9 cellular contexts compared by ENCODE assay signal in the genomic region with DNA sequence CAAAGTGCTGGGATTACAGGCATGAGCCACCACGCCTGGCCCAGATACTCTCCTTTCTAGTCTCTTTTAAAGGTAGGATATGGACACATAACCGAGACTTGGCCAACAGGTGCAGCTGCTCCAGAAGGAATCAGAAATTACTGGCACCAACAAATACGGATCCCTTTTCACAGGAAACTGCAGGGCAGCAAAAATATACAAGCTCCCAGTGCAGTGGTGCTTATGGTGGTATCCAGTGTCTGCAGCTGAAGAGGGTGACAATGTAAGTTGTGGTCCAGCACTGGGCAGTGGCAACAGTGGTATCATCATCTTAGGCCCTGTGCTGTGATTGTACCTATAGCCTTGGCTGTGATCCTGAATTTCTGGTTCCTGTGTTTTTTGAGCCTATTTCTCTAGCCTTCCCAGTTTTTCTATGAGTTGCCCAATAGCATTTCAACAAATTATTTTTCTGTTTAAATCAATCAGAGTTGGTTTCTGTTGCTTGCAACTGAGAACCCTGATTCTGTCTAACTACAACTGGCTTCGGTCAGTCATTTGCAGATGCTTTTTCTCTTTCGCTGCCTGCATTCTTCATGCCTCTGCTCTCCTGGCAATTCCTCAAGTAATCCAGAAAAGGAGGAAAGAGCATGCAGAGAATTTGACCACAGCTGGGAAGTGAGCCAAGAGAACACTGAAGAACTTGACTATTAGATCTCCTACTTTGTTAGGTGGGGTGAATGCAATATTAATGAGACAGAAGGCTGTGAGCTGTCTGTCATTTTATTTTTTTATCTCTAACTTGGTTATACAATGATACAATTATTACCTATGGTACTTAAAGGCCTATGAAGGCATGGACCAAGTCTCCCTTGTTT. TPM values are rescaled to one million over a fixed set of nuclear protein-coding genes. Genes with fewer than 3 reads are reported as not detected.
DNase-seq lines count a peak whose midpoint lies in the region; ATAC-seq and TF ChIP-seq lines count a peak whose summit lies in the region.
"Had no signal": no experiment of that assay in that cellular context is flagged by ENCODE, and none has a peak within 500 bp of the region (broad histone marks: within the 10 kb centered on the region; RNA-seq: fewer than 3 reads in every experiment).

No MANE protein-coding gene starts in this region.

- no peaks in the 10 kb centered on the region for H3K27me3 ChIP-seq in right atrium auricular region
- no peaks in the 10 kb centered on the region for H3K27me3 ChIP-seq in upper lobe of right lung

- ATAC-seq in Right ventricle myocardium inferior (peak; percentile 40), WTC11 (no peak), upper lobe of right lung (peak; percentile 39), HG03469 (IDR thresholded peaks at IDR 0.05; ENCODE audit: unreplicated experiment) (no peak)

- H3K4me3 Mint-ChIP-seq in WTC11: no peak overlapping the region

- H3K4me3 ChIP-seq in right atrium auricular region: no peak overlapping the region
- H3K4me3 ChIP-seq in upper lobe of right lung: no peak overlapping the region

- H3K4me1 ChIP-seq in right atrium auricular region: peaks cover 0 to 63% of the 10 kb centered on the region in 2 donors
- peaks cover 58% of the 10 kb centered on the region for H3K4me1 ChIP-seq in upper lobe of right lung

- H3K9me3 ChIP-seq in right atrium auricular region: no peaks in the 10 kb centered on the region
- no peaks in the 10 kb centered on the region for H3K9me3 ChIP-seq in upper lobe of right lung

- H3K27ac Mint-ChIP-seq in WTC11: peak overlapping the region; percentile 54; the same call in 1 of the 2 replicates

- H3K27ac ChIP-seq in right atrium auricular region: peak overlapping the region in 1 of 2 donors; percentile 8
- no peak overlapping the region for H3K27ac ChIP-seq in upper lobe of right lung

- TF ChIP-seq CTCF in right atrium auricular region (IDR thresholded peaks at IDR 0.05): no peak
- TF ChIP-seq CTCF in WTC11 (IDR thresholded peaks at IDR 0.05): no peak
- no peak for TF ChIP-seq CTCF in upper lobe of right lung (IDR thresholded peaks at IDR 0.05)
- TF ChIP-seq CTCF in GM20000 (IDR thresholded peaks at IDR 0.05; ENCODE audit: extremely low read depth, missing control alignments): no peak

- peaks cover 7% of the 10 kb centered on the region for H3K27me3 Mint-ChIP-seq in WTC11 (ENCODE audit: low read depth)

- H3K4me1 Mint-ChIP-seq in WTC11: peaks cover 52% of the 10 kb centered on the region

- H3K36me3 ChIP-seq in right atrium auricular region (no peaks in the 10 kb centered on the region), upper lobe of right lung (no peaks in the 10 kb centered on the region)

- POLR2A ChIA-PET in WTC11 (lab: Charles Lee): interaction anchor here (0.6 kb wide), 1 partner anchor 93 kb away, joined by 5 read pairs; no protein-coding TSS in a partner anchor

- H3K9me3 Mint-ChIP-seq in WTC11: no peaks in the 10 kb centered on the region

- CTCF ChIA-PET in WTC11 (lab: Charles Lee): no interaction called here

- intact Hi-C loops in Right ventricle myocardium inferior (cut with DNase I) (loop anchor here (5.0 kb wide), 1 partner anchor 36 kb away; no protein-coding TSS in a partner anchor), upper lobe of right lung (cut with DNase I) (no loop called here)

- no peaks in the 10 kb centered on the region for H3K36me3 Mint-ChIP-seq in WTC11

- DNase-seq in Right ventricle myocardium inferior (ENCODE audit: missing footprints): no peak
- no peak for DNase-seq in right atrium auricular region (ENCODE audit: low spot score)
- DNase-seq in WTC11 (ENCODE audit: low spot score): no peak
- peak; percentile 65 for DNase-seq in hepatic stellate cell (ENCODE audit: low spot score)
- no peak for DNase-seq in upper lobe of right lung
- no peak for DNase-seq in GM20000 (ENCODE audit: low spot score)
- DNase-seq in T-helper 1 cell: no peak
- DNase-seq: activated T-cell treated with anti-CD3 and anti-CD28 coated beads, Interleukin-2, amount 50 U/mL, for 1 hour had no signal

TF ChIP-seq in WTC11, 78 proteins besides CTCF, POLR2A, EP300 and RAD21:
- TF ChIP-seq GRHL2 (CRISPR knock-in tag; IDR thresholded peaks at IDR 0.05; ENCODE audit: insufficient replicate concordance, severe bottlenecking): no peak
- 0 out of 2 replicates have a peak, but pooled peaks have one; percentile 17 for TF ChIP-seq GABPB1 (CRISPR knock-in tag; IDR thresholded peaks at IDR 0.05)
- no peak for TF ChIP-seq CREM (CRISPR knock-in tag; IDR thresholded peaks at IDR 0.05)
TF ChIP-seq in WTC11: peak in this region for 1.

RNA-seq across cellular contexts. Expression of a gene that starts 30.8 kb away (rescaled TPM):
- total RNA-seq in Right ventricle myocardium inferior (5.6 TPM), right atrium auricular region (1 to 10 TPM; 4.4 to 9.3 TPM), WTC11 (2021) (89.9 to 94.7 TPM (median 92.6 TPM) in 3 replicates), upper lobe of right lung (83.0 TPM)

Comparison
In these comparisons a context has a peak if more than half of its experiments do, and no peak if none do; other contexts are left out.
1. ATAC-seq: peak in Right ventricle myocardium inferior (single experiment) and upper lobe of right lung (single experiment); none in WTC11 (single experiment) and HG03469 (single experiment).